10 cellular contexts compared by ENCODE assay signal in genomic region chr7:100540073-100540723, GRCh38. TPM values are rescaled to one million over a fixed set of nuclear protein-coding genes. Genes with fewer than 3 reads are reported as not detected.
DNase-seq lines count a peak whose midpoint lies in the region; ATAC-seq and TF ChIP-seq lines count a peak whose summit lies in the region.
"Had no signal": no experiment of that assay in that cellular context is flagged by ENCODE, and none has a peak within 500 bp of the region (broad histone marks: within the 10 kb centered on the region; RNA-seq: fewer than 3 reads in every experiment).

No MANE protein-coding gene starts in this region.

- peaks cover 18 to 41% of the 10 kb centered on the region in 2 donors for H3K4me1 ChIP-seq in thoracic aorta (ENCODE audit: control insufficient read depth in 1 of 2, low read depth in 2 of 2)

- no peaks in the 10 kb centered on the region for H3K9me3 Mint-ChIP-seq in activated CD4-positive, alpha-beta T cell treated with anti-CD3 and anti-CD28 coated beads, Interleukin-2, amount 10 ng/mL, durations not matched to agents 7 days and 5 days
- no peaks in the 10 kb centered on the region for H3K9me3 Mint-ChIP-seq in activated naive CD8-positive, alpha-beta T cell treated with anti-CD3 and anti-CD28 coated beads, Interleukin-2, amount 50 U/mL, for 24 hours

- H3K9me3 ChIP-seq in thoracic aorta = no peaks in the 10 kb centered on the region

- H3K4me3 ChIP-seq in thoracic aorta = peak overlapping the region; percentile 87

- H3K27me3 ChIP-seq in thoracic aorta (replicated peaks; ENCODE audit: insufficient read depth) = no peaks in the 10 kb centered on the region

- H3K4me1 Mint-ChIP-seq in activated CD4-positive, alpha-beta T cell treated with anti-CD3 and anti-CD28 coated beads, Interleukin-2, amount 10 ng/mL, durations not matched to agents 7 days and 5 days = peaks cover 62% of the 10 kb centered on the region
- peaks cover 62% of the 10 kb centered on the region for H3K4me1 Mint-ChIP-seq in activated naive CD8-positive, alpha-beta T cell treated with anti-CD3 and anti-CD28 coated beads, Interleukin-2, amount 50 U/mL, for 24 hours

- in situ Hi-C loops in G401 (cut with HindIII; ENCODE audit: low sequenced_read_pairs) = no loop called here

- no peak for TF ChIP-seq CTCF in thoracic aorta (IDR thresholded peaks at IDR 0.05)

- no peaks in the 10 kb centered on the region for H3K27me3 Mint-ChIP-seq in activated CD4-positive, alpha-beta T cell treated with anti-CD3 and anti-CD28 coated beads, Interleukin-2, amount 10 ng/mL, durations not matched to agents 7 days and 5 days
- peaks cover 3% of the 10 kb centered on the region for H3K27me3 Mint-ChIP-seq in activated naive CD8-positive, alpha-beta T cell treated with anti-CD3 and anti-CD28 coated beads, Interleukin-2, amount 50 U/mL, for 24 hours

- CTCF ChIA-PET in activated CD4-positive, alpha-beta T cell treated with anti-CD3 and anti-CD28 coated beads, Interleukin-2, amount 10 ng/mL, durations not matched to agents 7 days and 5 days (lab: Charles Lee) = interaction anchor here (0.6 to 1.2 kb wide), 4 partner anchors 15 to 136 kb away, joined by 3 to 4 read pairs (median 3); no protein-coding TSS in a partner anchor

- H3K36me3 ChIP-seq in thoracic aorta = no peaks in the 10 kb centered on the region

- H3K36me3 Mint-ChIP-seq in activated CD4-positive, alpha-beta T cell treated with anti-CD3 and anti-CD28 coated beads, Interleukin-2, amount 10 ng/mL, durations not matched to agents 7 days and 5 days (ENCODE audit: low read depth) = peaks cover 18% of the 10 kb centered on the region
- peaks cover 24% of the 10 kb centered on the region for H3K36me3 Mint-ChIP-seq in activated naive CD8-positive, alpha-beta T cell treated with anti-CD3 and anti-CD28 coated beads, Interleukin-2, amount 50 U/mL, for 24 hours (ENCODE audit: low read depth)

- no peak overlapping the region for H3K27ac ChIP-seq in thoracic aorta

- no peak for ATAC-seq in activated naive CD8-positive, alpha-beta T cell treated with anti-CD3 and anti-CD28 coated beads, Interleukin-2, amount 50 U/mL, for 24 hours
- ATAC-seq in left lobe of liver (peak; percentile 43), thoracic aorta (ENCODE audit: insufficient number of reproducible peaks, low FRiP score, low read depth) (no peak)

- no peak for DNase-seq in activated CD4-positive, alpha-beta T cell treated with anti-CD3 and anti-CD28 coated beads, Interleukin-2, amount 10 ng/mL, durations not matched to agents 7 days and 5 days
- no peak for DNase-seq in activated CD4-positive, alpha-beta T cell treated with anti-CD3 and anti-CD28 coated beads for 48 hours
- DNase-seq in activated naive CD8-positive, alpha-beta T cell treated with anti-CD3 and anti-CD28 coated beads, Interleukin-2, amount 50 U/mL, for 24 hours = no peak
- DNase-seq in left lobe of liver (ENCODE audit: low spot score) (peak; percentile 88), thoracic aorta (ENCODE audit: low spot score) (no peak), G401 (ENCODE audit: low spot score) (no peak), NCI-H1092 (lab: John Stamatoyannopoulos, UW) (no peak), iPS-NIHi7 (ENCODE audit: extremely low spot score) (no peak)
- DNase-seq: NCI-H526 treated with DMSO at 0.1 percent for 48 hours had no signal

- H3K27ac Mint-ChIP-seq in activated CD4-positive, alpha-beta T cell treated with anti-CD3 and anti-CD28 coated beads, Interleukin-2, amount 10 ng/mL, durations not matched to agents 7 days and 5 days = peak overlapping the region; percentile 83
- H3K27ac Mint-ChIP-seq in activated naive CD8-positive, alpha-beta T cell treated with anti-CD3 and anti-CD28 coated beads, Interleukin-2, amount 50 U/mL, for 24 hours = peak overlapping the region; percentile 75

- POLR2A ChIA-PET in activated CD4-positive, alpha-beta T cell treated with anti-CD3 and anti-CD28 coated beads, Interleukin-2, amount 10 ng/mL, durations not matched to agents 7 days and 5 days (lab: Charles Lee) = interaction anchor here (0.6 kb wide), 1 partner anchor 185 kb away, joined by 3 read pairs; no protein-coding TSS in a partner anchor

- peak overlapping the region; percentile 99 for H3K4me3 Mint-ChIP-seq in activated CD4-positive, alpha-beta T cell treated with anti-CD3 and anti-CD28 coated beads, Interleukin-2, amount 10 ng/mL, durations not matched to agents 7 days and 5 days
- H3K4me3 Mint-ChIP-seq in activated naive CD8-positive, alpha-beta T cell treated with anti-CD3 and anti-CD28 coated beads, Interleukin-2, amount 50 U/mL, for 24 hours = peak overlapping the region; percentile 95

RNA-seq across cellular contexts. Expression of gene AGFG2, which starts 1.2 kb away (rescaled TPM):
- 10 to 100 TPM; 43.0 to 45.3 TPM for total RNA-seq in activated CD4-positive, alpha-beta T cell treated with anti-CD3 and anti-CD28 coated beads, Interleukin-2, amount 10 ng/mL, durations not matched to agents 7 days and 5 days
- 87.8 TPM for total RNA-seq in left lobe of liver
- 10 to 100 TPM; 39.4 to 51.6 TPM for total RNA-seq in thoracic aorta
- 42.3 and 47.0 TPM in 2 replicates for total RNA-seq in G401 (2014; rRNA removed; shearing (Covaris generic))

RNA-seq across cellular contexts. Expression of gene SAP25, which starts 33.5 kb away (rescaled TPM):
- 10 to 100 TPM; 34.6 to 36.1 TPM for total RNA-seq in activated CD4-positive, alpha-beta T cell treated with anti-CD3 and anti-CD28 coated beads, Interleukin-2, amount 10 ng/mL, durations not matched to agents 7 days and 5 days
- total RNA-seq in left lobe of liver (0.86 TPM), thoracic aorta (1 to 10 TPM in 1 of 2 donors, under 1 TPM in 1; 0.81 to 1.1 TPM)
- not detected in 2 replicates for total RNA-seq in G401 (2014; rRNA removed; shearing (Covaris generic))
- total RNA-seq: lung microvascular endothelial cell had no signal

RNA-seq across cellular contexts. Expression of gene LRCH4, which starts 45.7 kb away (rescaled TPM):
- total RNA-seq in activated CD4-positive, alpha-beta T cell treated with anti-CD3 and anti-CD28 coated beads, Interleukin-2, amount 10 ng/mL, durations not matched to agents 7 days and 5 days = 100 to 1,000 TPM; 189 to 217 TPM
- total RNA-seq in left lobe of liver (31.6 TPM), thoracic aorta (100 to 1,000 TPM in 1 of 2 donors, 10 to 100 TPM in 1; 99.8 to 131 TPM)
- total RNA-seq in G401 (2014; rRNA removed; shearing (Covaris generic)) = 6.5 and 12.1 TPM in 2 replicates

RNA-seq across cellular contexts. Expression of gene FBXO24, which starts 45.9 kb away (rescaled TPM):
- 1 to 10 TPM; 1.3 to 1.5 TPM for total RNA-seq in activated CD4-positive, alpha-beta T cell treated with anti-CD3 and anti-CD28 coated beads, Interleukin-2, amount 10 ng/mL, durations not matched to agents 7 days and 5 days
- total RNA-seq in left lobe of liver (1.0 TPM), thoracic aorta (not detected)
- total RNA-seq in G401 (2014; rRNA removed; shearing (Covaris generic)) = 0.78 TPM in 1 of 2 replicates, not detected in the other

RNA-seq across cellular contexts. Expression of gene NYAP1, which starts 56.5 kb away (rescaled TPM):
- total RNA-seq in activated CD4-positive, alpha-beta T cell treated with anti-CD3 and anti-CD28 coated beads, Interleukin-2, amount 10 ng/mL, durations not matched to agents 7 days and 5 days = under 1 TPM; 0.23 to 0.32 TPM
- total RNA-seq in left lobe of liver (0.38 TPM), thoracic aorta (under 1 TPM; 0.92 to 0.95 TPM)
- total RNA-seq in G401 (2014; rRNA removed; shearing (Covaris generic)) = 17.3 and 23.0 TPM in 2 replicates

Comparison
In these comparisons a context has a peak if more than half of its experiments do, and no peak if none do; other contexts are left out.
1. RNA of gene SAP25, which starts 33.5 kb away (total RNA-seq): 34.6 to 36.1 TPM in activated CD4-positive, alpha-beta T cell treated with anti-CD3 and anti-CD28 coated beads, Interleukin-2, amount 10 ng/mL, durations not matched to agents 7 days and 5 days; 0.81 to 1.1 TPM in thoracic aorta, 0.86 TPM in left lobe of liver (single experiment) and not detected in G401; every median in the first group is over 10 times any median in the second.